1 cellular context compared by ENCODE assay signal in the genomic region with DNA sequence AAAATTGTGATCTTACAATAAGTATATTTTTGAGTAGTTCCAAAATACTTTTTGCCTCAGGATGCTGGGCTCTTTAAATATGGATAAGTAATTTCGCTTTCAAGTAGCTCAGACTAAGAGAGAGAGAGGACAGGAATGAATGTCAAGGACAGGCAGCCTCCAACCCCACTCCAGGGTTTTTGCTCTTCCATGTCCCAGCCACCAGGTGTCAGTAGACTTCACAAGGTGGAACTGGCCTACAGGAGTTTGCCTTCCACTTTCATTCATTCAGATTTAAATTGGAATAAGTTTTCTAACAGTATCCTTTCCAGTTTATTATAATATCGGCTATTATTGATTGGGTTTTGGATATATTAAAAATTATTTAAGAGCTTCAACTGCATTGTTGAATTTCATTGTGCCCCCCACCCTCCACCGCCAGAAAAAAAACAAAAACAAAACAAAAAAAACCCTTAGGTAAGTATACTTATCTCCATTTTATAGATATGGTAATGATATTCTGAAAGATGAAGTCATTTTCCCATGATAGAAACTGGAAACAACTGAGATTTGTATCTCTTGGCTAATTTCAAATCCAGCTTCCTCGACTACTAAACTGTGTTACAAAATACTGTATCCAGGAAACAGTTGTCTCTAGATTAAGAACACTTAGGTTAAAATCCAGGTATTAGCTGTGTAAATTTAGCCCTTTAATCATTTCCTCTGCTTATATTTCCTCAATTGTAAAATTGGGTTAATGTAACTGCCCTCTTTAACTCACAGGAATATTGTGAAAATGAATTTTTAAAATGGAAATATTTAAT.
TF ChIP-seq lines count a peak whose summit lies in the region.

No MANE protein-coding gene starts in this region.

TF ChIP-seq in K562, 482 proteins besides CTCF, POLR2A, EP300 and RAD21 (continued from another document):
- TF ChIP-seq, protein P1, sequence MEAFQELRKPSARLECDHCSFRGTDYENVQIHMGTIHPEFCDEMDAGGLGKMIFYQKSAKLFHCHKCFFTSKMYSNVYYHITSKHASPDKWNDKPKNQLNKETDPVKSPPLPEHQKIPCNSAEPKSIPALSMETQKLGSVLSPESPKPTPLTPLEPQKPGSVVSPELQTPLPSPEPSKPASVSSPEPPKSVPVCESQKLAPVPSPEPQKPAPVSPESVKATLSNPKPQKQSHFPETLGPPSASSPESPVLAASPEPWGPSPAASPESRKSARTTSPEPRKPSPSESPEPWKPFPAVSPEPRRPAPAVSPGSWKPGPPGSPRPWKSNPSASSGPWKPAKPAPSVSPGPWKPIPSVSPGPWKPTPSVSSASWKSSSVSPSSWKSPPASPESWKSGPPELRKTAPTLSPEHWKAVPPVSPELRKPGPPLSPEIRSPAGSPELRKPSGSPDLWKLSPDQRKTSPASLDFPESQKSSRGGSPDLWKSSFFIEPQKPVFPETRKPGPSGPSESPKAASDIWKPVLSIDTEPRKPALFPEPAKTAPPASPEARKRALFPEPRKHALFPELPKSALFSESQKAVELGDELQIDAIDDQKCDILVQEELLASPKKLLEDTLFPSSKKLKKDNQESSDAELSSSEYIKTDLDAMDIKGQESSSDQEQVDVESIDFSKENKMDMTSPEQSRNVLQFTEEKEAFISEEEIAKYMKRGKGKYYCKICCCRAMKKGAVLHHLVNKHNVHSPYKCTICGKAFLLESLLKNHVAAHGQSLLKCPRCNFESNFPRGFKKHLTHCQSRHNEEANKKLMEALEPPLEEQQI (IDR thresholded peaks at IDR 0.05) = no peak
- no peak for TF ChIP-seq ESRRB (CRISPR knock-in tag; IDR thresholded peaks at IDR 0.05; ENCODE audit: borderline replicate concordance)
- no peak for TF ChIP-seq FOSL1 (tag; conservative IDR thresholded peaks at IDR 0.05)
- no peak for TF ChIP-seq ZC3H8 (IDR thresholded peaks at IDR 0.05)
- no peak for TF ChIP-seq THRAP3 (IDR thresholded peaks at IDR 0.05; ENCODE audit: borderline replicate concordance)
